Comparison of ENCODE assay signal across 1 cellular context in genomic region chr7:148983220-148984146, GRCh38.
TF ChIP-seq lines count a peak whose summit lies in the region.

No MANE protein-coding gene starts in this region.

TF ChIP-seq in K562, 482 proteins besides CTCF, POLR2A, EP300 and RAD21 (continued from another document):
- TF ChIP-seq, protein P1, sequence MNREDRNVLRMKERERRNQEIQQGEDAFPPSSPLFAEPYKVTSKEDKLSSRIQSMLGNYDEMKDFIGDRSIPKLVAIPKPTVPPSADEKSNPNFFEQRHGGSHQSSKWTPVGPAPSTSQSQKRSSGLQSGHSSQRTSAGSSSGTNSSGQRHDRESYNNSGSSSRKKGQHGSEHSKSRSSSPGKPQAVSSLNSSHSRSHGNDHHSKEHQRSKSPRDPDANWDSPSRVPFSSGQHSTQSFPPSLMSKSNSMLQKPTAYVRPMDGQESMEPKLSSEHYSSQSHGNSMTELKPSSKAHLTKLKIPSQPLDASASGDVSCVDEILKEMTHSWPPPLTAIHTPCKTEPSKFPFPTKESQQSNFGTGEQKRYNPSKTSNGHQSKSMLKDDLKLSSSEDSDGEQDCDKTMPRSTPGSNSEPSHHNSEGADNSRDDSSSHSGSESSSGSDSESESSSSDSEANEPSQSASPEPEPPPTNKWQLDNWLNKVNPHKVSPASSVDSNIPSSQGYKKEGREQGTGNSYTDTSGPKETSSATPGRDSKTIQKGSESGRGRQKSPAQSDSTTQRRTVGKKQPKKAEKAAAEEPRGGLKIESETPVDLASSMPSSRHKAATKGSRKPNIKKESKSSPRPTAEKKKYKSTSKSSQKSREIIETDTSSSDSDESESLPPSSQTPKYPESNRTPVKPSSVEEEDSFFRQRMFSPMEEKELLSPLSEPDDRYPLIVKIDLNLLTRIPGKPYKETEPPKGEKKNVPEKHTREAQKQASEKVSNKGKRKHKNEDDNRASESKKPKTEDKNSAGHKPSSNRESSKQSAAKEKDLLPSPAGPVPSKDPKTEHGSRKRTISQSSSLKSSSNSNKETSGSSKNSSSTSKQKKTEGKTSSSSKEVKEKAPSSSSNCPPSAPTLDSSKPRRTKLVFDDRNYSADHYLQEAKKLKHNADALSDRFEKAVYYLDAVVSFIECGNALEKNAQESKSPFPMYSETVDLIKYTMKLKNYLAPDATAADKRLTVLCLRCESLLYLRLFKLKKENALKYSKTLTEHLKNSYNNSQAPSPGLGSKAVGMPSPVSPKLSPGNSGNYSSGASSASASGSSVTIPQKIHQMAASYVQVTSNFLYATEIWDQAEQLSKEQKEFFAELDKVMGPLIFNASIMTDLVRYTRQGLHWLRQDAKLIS (CRISPR knock-in tag; IDR thresholded peaks at IDR 0.05): 0 out of 2 replicates have a peak, but pooled peaks have one; percentile 42
- TF ChIP-seq KLF10 (CRISPR knock-in tag; IDR thresholded peaks at IDR 0.05) (no peak), ZNF146 (CRISPR knock-in tag; IDR thresholded peaks at IDR 0.05; ENCODE audit: unreplicated experiment) (no peak), CLOCK (CRISPR knock-in tag; IDR thresholded peaks at IDR 0.05; ENCODE audit: borderline replicate concordance) (no peak), BDP1 (IDR thresholded peaks at IDR 0.05; ENCODE audit: insufficient read depth, insufficient read length) (peak; percentile 79), ILF3 (IDR thresholded peaks at IDR 0.05; ENCODE audit: borderline replicate concordance) (peak; percentile 52; the same call in 1 of the 2 replicates), ZNF212 (CRISPR knock-in tag; IDR thresholded peaks at IDR 0.05) (no peak), POLR2H (tag; IDR thresholded peaks at IDR 0.05; ENCODE audit: low read depth) (peak; percentile 100), ZNF696 (CRISPR knock-in tag; conservative IDR thresholded peaks at IDR 0.05) (no peak), ZNF121 (CRISPR knock-in tag; conservative IDR thresholded peaks at IDR 0.05) (0 out of 2 replicates have a peak, but pooled peaks have one; percentile 8), CEBPZ (IDR thresholded peaks at IDR 0.05; ENCODE audit: borderline replicate concordance, low read depth, low read length) (no peak), SNIP1 (IDR thresholded peaks at IDR 0.05; ENCODE audit: low read depth) (no peak), SMAD1 (IDR thresholded peaks at IDR 0.05; ENCODE audit: low read depth, low read length, partially characterized antibody) (no peak), HLTF (IDR thresholded peaks at IDR 0.05) (no peak), KDM4B (IDR thresholded peaks at IDR 0.05; ENCODE audit: borderline replicate concordance in 2 of 2, low read depth in 1 of 2) (no peak), ESRRA (IDR thresholded peaks at IDR 0.05; ENCODE audit: borderline replicate concordance, low read depth) (0 out of 2 replicates have a peak, but pooled peaks have one; percentile 23), HEY1 (CRISPR knock-in tag; IDR thresholded peaks at IDR 0.05; ENCODE audit: borderline replicate concordance) (peak; percentile 18; the same call in 1 of the 2 replicates), AFF1 (IDR thresholded peaks at IDR 0.05; ENCODE audit: low read depth in 1 of 2, partially characterized antibody in 2 of 2) (peak; percentile 78 to 91), KLF13 (tag; IDR thresholded peaks at IDR 0.05; ENCODE audit: borderline replicate concordance, low read depth) (peak; percentile 51; the same call in 1 of the 2 replicates), NR3C1 (CRISPR knock-in tag; IDR thresholded peaks at IDR 0.05) (no peak), PML (IDR thresholded peaks at IDR 0.05; ENCODE audit: low read length) (no peak), ZBTB17 (CRISPR knock-in tag; IDR thresholded peaks at IDR 0.05) (no peak), DACH1 (IDR thresholded peaks at IDR 0.05; ENCODE audit: partially characterized antibody) (peak; percentile 49), HNRNPL (IDR thresholded peaks at IDR 0.05; ENCODE audit: low read depth, low read length) (no peak), ZNF224 (CRISPR knock-in tag; IDR thresholded peaks at IDR 0.05) (0 out of 2 replicates have a peak, but pooled peaks have one; percentile 28), HOMEZ (CRISPR knock-in tag; IDR thresholded peaks at IDR 0.05) (no peak), FOXJ2 (tag; IDR thresholded peaks at IDR 0.05) (peak; percentile 45), HDAC2 (IDR thresholded peaks at IDR 0.05) (peak; percentile 97), IFI16 (CRISPR knock-in tag; IDR thresholded peaks at IDR 0.05) (no peak), POLR2AphosphoS2 (IDR thresholded peaks at IDR 0.05; ENCODE audit: low read length) (no peak), POLR3G (IDR thresholded peaks at IDR 0.05; ENCODE audit: extremely low read depth, insufficient read length, insufficient replicate concordance) (peak; percentile 45), PHF21A (IDR thresholded peaks at IDR 0.05; ENCODE audit: borderline replicate concordance, low read depth) (peak; percentile 71; the same call in 1 of the 2 replicates), NR2C2 (CRISPR knock-in tag; IDR thresholded peaks at IDR 0.05) (no peak), NR2C2 (tag; IDR thresholded peaks at IDR 0.05) (no peak)
- TF ChIP-seq, protein P2, sequence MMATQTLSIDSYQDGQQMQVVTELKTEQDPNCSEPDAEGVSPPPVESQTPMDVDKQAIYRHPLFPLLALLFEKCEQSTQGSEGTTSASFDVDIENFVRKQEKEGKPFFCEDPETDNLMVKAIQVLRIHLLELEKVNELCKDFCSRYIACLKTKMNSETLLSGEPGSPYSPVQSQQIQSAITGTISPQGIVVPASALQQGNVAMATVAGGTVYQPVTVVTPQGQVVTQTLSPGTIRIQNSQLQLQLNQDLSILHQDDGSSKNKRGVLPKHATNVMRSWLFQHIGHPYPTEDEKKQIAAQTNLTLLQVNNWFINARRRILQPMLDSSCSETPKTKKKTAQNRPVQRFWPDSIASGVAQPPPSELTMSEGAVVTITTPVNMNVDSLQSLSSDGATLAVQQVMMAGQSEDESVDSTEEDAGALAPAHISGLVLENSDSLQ (IDR thresholded peaks at IDR 0.05): peak; percentile 77
- TF ChIP-seq, protein P3, sequence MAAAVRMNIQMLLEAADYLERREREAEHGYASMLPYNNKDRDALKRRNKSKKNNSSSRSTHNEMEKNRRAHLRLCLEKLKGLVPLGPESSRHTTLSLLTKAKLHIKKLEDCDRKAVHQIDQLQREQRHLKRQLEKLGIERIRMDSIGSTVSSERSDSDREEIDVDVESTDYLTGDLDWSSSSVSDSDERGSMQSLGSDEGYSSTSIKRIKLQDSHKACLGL (CRISPR knock-in tag; IDR thresholded peaks at IDR 0.05; ENCODE audit: borderline replicate concordance, poor library complexity, severe bottlenecking): no peak
- TF ChIP-seq, protein P4, sequence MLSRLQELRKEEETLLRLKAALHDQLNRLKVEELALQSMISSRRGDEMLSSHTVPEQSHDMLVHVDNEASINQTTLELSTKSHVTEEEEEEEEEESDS (CRISPR knock-in tag; IDR thresholded peaks at IDR 0.05): peak; percentile 99
- TF ChIP-seq, protein P5, sequence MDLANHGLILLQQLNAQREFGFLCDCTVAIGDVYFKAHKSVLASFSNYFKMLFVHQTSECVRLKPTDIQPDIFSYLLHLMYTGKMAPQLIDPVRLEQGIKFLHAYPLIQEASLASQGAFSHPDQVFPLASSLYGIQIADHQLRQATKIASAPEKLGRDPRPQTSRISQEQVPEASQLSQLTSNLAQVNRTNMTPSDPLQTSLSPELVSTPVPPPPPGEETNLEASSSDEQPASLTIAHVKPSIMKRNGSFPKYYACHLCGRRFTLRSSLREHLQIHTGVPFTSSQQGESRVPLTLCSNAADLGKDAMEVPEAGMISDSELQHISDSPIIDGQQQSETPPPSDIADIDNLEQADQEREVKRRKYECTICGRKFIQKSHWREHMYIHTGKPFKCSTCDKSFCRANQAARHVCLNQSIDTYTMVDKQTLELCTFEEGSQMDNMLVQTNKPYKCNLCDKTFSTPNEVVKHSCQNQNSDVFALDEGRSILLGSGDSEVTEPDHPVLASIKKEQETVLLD (IDR thresholded peaks at IDR 0.05): peak; percentile 18; the same call in 1 of the 2 replicates
